In genomic region chr15:85430406-85431204, GRCh38 we compare ENCODE assay signal across 10 cellular contexts. TPM values are rescaled to one million over a fixed set of nuclear protein-coding genes. Genes with fewer than 3 reads are reported as not detected.
DNase-seq lines count a peak whose midpoint lies in the region; ATAC-seq and TF ChIP-seq lines count a peak whose summit lies in the region.
"Had no signal": no experiment of that assay in that cellular context is flagged by ENCODE, and none has a peak within 500 bp of the region (broad histone marks: within the 10 kb centered on the region; RNA-seq: fewer than 3 reads in every experiment).

No MANE protein-coding gene starts in this region.

- H3K27ac ChIP-seq in RWPE2 (ENCODE audit: poor library complexity, severe bottlenecking): no peak overlapping the region
- no peak overlapping the region for H3K27ac ChIP-seq in left lung
- no peak overlapping the region for H3K27ac ChIP-seq in vagina
- H3K27ac ChIP-seq in gastroesophageal sphincter: no peak overlapping the region
- H3K27ac ChIP-seq: thoracic aorta had no signal

- DNase-seq in RWPE2 (ENCODE audit: low spot score) (no peak), left lung (no peak), vagina (ENCODE audit: extremely low spot score in 2 of 2) (no peak), UCSD-AML1 (lab: John Stamatoyannopoulos, UW; ENCODE audit: unreplicated experiment) (no peak)
- DNase-seq: DND-41 had no signal

- H3K4me3 ChIP-seq in RWPE2 (ENCODE audit: severe bottlenecking) (no peak overlapping the region), left lung (no peak overlapping the region), vagina (no peak overlapping the region), gastroesophageal sphincter (no peak overlapping the region)
- H3K4me3 ChIP-seq: thoracic aorta had no signal

- TF ChIP-seq EP300 in gastroesophageal sphincter (IDR thresholded peaks at IDR 0.05): no peak

- intact Hi-C loops in left lung (cut with DNase I): no loop called here
- intact Hi-C loops in vagina (cut with DNase I): no loop called here

- no peak for TF ChIP-seq POLR2A in GM18505 (IDR thresholded peaks at IDR 0.05; ENCODE audit: borderline replicate concordance, extremely low read depth, insufficient read depth, insufficient read length)
- TF ChIP-seq POLR2A in vagina (IDR thresholded peaks at IDR 0.05): no peak
- no peak for TF ChIP-seq POLR2A in gastroesophageal sphincter (IDR thresholded peaks at IDR 0.05)

- peaks cover 6% of the 10 kb centered on the region; the same call in 1 of the 2 replicates for H3K36me3 ChIP-seq in RWPE2 (ENCODE audit: low read depth)
- H3K36me3 ChIP-seq in left lung: no peaks in the 10 kb centered on the region
- H3K36me3 ChIP-seq in vagina: no peaks in the 10 kb centered on the region
- no peaks in the 10 kb centered on the region for H3K36me3 ChIP-seq in gastroesophageal sphincter
- H3K36me3 ChIP-seq: thoracic aorta had no signal

- WGBS in gastroesophageal sphincter (ENCODE audit: low coverage in 1 of 2), 2 donors: 67 to 88% methylated on average over 5 to 6 of the region's 6 CpGs

- ATAC-seq in GM18505 (IDR thresholded peaks at IDR 0.05; ENCODE audit: unreplicated experiment): peak; percentile 98
- ATAC-seq in GM19372 (IDR thresholded peaks at IDR 0.05; ENCODE audit: low read depth, unreplicated experiment): peak; percentile 95
- peak; percentile 97 for ATAC-seq in HG02885 (IDR thresholded peaks at IDR 0.05; ENCODE audit: poor library complexity, unreplicated experiment)
- peak; percentile 27; the same call in 1 of the 3 replicates for ATAC-seq in RWPE2 (ENCODE audit: low read depth)
- ATAC-seq in left lung: no peak
- no peak for ATAC-seq in gastroesophageal sphincter

- H3K27me3 ChIP-seq in RWPE2 (ENCODE audit: insufficient read depth, poor library complexity, severe bottlenecking) (no peaks in the 10 kb centered on the region), left lung (no peaks in the 10 kb centered on the region), vagina (no peaks in the 10 kb centered on the region), gastroesophageal sphincter (no peaks in the 10 kb centered on the region)

- no peaks in the 10 kb centered on the region for H3K4me1 ChIP-seq in RWPE2 (ENCODE audit: insufficient read depth, poor library complexity, severe bottlenecking)
- H3K4me1 ChIP-seq in left lung: peaks cover 0 to 4% of the 10 kb centered on the region in 2 donors
- H3K4me1 ChIP-seq in vagina: peaks cover 18% of the 10 kb centered on the region
- H3K4me1 ChIP-seq in gastroesophageal sphincter: peaks cover 0 to 42% (median 0%) of the 10 kb centered on the region in 3 donors

- no peaks in the 10 kb centered on the region for H3K9me3 ChIP-seq in RWPE2 (ENCODE audit: severe bottlenecking)
- no peaks in the 10 kb centered on the region for H3K9me3 ChIP-seq in left lung
- H3K9me3 ChIP-seq in vagina: no peaks in the 10 kb centered on the region
- no peaks in the 10 kb centered on the region for H3K9me3 ChIP-seq in gastroesophageal sphincter
- H3K9me3 ChIP-seq: thoracic aorta had no signal

- TF ChIP-seq CTCF in RWPE2 (IDR thresholded peaks at IDR 0.05; ENCODE audit: poor library complexity, severe bottlenecking) (no peak), left lung (IDR thresholded peaks at IDR 0.05) (no peak), vagina (IDR thresholded peaks at IDR 0.05) (no peak), gastroesophageal sphincter (IDR thresholded peaks at IDR 0.05) (no peak)

RNA-seq across cellular contexts. Expression of gene AKAP13, which starts 50.2 kb away (rescaled TPM):
- total RNA-seq in left lung (100 to 1,000 TPM; 300 to 346 TPM), vagina (177 TPM), gastroesophageal sphincter (100 to 1,000 TPM; 196 to 252 (median 215) TPM)

Comparison
In these comparisons a context has a peak if more than half of its experiments do, and no peak if none do; other contexts are left out.
1. ATAC-seq: peak in GM18505 (single experiment), GM19372 (single experiment), HG02885 (single experiment) and RWPE2 (single experiment); none in left lung (single experiment) and gastroesophageal sphincter (single experiment).